In the genomic region with DNA sequence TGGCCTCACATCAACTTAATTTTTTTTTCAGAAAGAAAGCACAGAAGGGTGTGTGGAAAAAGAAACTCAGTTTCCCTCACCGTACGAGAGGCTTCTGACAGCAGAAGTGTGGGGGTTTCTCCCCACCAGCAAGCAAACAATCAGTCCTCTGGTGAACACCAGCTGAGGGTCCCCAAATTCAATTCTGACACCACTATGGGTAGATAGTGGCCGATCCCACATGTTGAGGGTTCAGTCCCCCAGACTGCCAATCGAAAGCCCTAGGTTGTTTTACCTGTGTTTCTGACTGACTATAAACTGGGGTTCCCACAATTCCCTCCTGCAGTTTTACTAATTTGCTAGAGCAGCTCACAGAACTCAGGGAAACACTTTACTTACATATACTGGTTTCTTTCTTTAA, we compare ENCODE assay signal across 1 cellular context.
TF ChIP-seq lines count a peak whose summit lies in the region.

No MANE protein-coding gene starts in this region.

TF ChIP-seq in GM12878, 131 proteins besides CTCF, POLR2A, EP300 and RAD21:
- no peak for TF ChIP-seq CREB1 (IDR thresholded peaks at IDR 0.05; ENCODE audit: low read depth)
- TF ChIP-seq, protein P1, sequence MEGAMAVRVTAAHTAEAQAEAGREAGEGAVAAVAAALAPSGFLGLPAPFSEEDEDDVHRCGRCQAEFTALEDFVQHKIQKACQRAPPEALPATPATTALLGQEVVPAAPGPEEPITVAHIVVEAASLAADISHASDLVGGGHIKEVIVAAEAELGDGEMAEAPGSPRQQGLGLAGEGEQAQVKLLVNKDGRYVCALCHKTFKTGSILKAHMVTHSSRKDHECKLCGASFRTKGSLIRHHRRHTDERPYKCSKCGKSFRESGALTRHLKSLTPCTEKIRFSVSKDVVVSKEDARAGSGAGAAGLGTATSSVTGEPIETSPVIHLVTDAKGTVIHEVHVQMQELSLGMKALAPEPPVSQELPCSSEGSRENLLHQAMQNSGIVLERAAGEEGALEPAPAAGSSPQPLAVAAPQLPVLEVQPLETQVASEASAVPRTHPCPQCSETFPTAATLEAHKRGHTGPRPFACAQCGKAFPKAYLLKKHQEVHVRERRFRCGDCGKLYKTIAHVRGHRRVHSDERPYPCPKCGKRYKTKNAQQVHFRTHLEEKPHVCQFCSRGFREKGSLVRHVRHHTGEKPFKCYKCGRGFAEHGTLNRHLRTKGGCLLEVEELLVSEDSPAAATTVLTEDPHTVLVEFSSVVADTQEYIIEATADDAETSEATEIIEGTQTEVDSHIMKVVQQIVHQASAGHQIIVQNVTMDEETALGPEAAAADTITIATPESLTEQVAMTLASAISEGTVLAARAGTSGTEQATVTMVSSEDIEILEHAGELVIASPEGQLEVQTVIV (IDR thresholded peaks at IDR 0.05; ENCODE audit: borderline replicate concordance, partially characterized antibody) = no peak
- no peak for TF ChIP-seq LARP7 (IDR thresholded peaks at IDR 0.05)
- TF ChIP-seq, protein P2, sequence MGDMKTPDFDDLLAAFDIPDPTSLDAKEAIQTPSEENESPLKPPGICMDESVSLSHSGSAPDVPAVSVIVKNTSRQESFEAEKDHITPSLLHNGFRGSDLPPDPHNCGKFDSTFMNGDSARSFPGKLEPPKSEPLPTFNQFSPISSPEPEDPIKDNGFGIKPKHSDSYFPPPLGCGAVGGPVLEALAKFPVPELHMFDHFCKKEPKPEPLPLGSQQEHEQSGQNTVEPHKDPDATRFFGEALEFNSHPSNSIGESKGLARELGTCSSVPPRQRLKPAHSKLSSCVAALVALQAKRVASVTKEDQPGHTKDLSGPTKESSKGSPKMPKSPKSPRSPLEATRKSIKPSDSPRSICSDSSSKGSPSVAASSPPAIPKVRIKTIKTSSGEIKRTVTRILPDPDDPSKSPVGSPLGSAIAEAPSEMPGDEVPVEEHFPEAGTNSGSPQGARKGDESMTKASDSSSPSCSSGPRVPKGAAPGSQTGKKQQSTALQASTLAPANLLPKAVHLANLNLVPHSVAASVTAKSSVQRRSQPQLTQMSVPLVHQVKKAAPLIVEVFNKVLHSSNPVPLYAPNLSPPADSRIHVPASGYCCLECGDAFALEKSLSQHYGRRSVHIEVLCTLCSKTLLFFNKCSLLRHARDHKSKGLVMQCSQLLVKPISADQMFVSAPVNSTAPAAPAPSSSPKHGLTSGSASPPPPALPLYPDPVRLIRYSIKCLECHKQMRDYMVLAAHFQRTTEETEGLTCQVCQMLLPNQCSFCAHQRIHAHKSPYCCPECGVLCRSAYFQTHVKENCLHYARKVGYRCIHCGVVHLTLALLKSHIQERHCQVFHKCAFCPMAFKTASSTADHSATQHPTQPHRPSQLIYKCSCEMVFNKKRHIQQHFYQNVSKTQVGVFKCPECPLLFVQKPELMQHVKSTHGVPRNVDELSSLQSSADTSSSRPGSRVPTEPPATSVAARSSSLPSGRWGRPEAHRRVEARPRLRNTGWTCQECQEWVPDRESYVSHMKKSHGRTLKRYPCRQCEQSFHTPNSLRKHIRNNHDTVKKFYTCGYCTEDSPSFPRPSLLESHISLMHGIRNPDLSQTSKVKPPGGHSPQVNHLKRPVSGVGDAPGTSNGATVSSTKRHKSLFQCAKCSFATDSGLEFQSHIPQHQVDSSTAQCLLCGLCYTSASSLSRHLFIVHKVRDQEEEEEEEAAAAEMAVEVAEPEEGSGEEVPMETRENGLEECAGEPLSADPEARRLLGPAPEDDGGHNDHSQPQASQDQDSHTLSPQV (IDR thresholded peaks at IDR 0.05) = no peak
- TF ChIP-seq BHLHE40 (IDR thresholded peaks at IDR 0.05; ENCODE audit: borderline replicate concordance in 1 of 2, low read depth in 2 of 2, low read length in 1 of 2) = no peak
- no peak for TF ChIP-seq CBX5 (IDR thresholded peaks at IDR 0.05; ENCODE audit: low read depth)
- TF ChIP-seq, protein P3, sequence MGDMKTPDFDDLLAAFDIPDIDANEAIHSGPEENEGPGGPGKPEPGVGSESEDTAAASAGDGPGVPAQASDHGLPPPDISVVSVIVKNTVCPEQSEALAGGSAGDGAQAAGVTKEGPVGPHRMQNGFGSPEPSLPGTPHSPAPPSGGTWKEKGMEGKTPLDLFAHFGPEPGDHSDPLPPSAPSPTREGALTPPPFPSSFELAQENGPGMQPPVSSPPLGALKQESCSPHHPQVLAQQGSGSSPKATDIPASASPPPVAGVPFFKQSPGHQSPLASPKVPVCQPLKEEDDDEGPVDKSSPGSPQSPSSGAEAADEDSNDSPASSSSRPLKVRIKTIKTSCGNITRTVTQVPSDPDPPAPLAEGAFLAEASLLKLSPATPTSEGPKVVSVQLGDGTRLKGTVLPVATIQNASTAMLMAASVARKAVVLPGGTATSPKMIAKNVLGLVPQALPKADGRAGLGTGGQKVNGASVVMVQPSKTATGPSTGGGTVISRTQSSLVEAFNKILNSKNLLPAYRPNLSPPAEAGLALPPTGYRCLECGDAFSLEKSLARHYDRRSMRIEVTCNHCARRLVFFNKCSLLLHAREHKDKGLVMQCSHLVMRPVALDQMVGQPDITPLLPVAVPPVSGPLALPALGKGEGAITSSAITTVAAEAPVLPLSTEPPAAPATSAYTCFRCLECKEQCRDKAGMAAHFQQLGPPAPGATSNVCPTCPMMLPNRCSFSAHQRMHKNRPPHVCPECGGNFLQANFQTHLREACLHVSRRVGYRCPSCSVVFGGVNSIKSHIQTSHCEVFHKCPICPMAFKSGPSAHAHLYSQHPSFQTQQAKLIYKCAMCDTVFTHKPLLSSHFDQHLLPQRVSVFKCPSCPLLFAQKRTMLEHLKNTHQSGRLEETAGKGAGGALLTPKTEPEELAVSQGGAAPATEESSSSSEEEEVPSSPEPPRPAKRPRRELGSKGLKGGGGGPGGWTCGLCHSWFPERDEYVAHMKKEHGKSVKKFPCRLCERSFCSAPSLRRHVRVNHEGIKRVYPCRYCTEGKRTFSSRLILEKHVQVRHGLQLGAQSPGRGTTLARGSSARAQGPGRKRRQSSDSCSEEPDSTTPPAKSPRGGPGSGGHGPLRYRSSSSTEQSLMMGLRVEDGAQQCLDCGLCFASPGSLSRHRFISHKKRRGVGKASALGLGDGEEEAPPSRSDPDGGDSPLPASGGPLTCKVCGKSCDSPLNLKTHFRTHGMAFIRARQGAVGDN (IDR thresholded peaks at IDR 0.05) = no peak
- no peak for TF ChIP-seq HDAC6 (IDR thresholded peaks at IDR 0.05; ENCODE audit: unreplicated experiment)
- no peak for TF ChIP-seq WRNIP1 (IDR thresholded peaks at IDR 0.05; ENCODE audit: borderline replicate concordance, low read depth, low read length)
- no peak for TF ChIP-seq EED (IDR thresholded peaks at IDR 0.05; ENCODE audit: low read depth)
- TF ChIP-seq CEBPB (IDR thresholded peaks at IDR 0.05; ENCODE audit: borderline replicate concordance in 1 of 2, low read depth in 2 of 2, low read length in 2 of 2) = no peak
- TF ChIP-seq, protein P4, sequence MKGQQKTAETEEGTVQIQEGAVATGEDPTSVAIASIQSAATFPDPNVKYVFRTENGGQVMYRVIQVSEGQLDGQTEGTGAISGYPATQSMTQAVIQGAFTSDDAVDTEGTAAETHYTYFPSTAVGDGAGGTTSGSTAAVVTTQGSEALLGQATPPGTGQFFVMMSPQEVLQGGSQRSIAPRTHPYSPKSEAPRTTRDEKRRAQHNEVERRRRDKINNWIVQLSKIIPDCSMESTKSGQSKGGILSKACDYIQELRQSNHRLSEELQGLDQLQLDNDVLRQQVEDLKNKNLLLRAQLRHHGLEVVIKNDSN (IDR thresholded peaks at IDR 0.05; ENCODE audit: borderline replicate concordance, extremely low read length, insufficient read depth, low read depth, low read length) = no peak
- no peak for TF ChIP-seq BCL11A (IDR thresholded peaks at IDR 0.05; ENCODE audit: low read depth, low read length)
- TF ChIP-seq, protein P5, sequence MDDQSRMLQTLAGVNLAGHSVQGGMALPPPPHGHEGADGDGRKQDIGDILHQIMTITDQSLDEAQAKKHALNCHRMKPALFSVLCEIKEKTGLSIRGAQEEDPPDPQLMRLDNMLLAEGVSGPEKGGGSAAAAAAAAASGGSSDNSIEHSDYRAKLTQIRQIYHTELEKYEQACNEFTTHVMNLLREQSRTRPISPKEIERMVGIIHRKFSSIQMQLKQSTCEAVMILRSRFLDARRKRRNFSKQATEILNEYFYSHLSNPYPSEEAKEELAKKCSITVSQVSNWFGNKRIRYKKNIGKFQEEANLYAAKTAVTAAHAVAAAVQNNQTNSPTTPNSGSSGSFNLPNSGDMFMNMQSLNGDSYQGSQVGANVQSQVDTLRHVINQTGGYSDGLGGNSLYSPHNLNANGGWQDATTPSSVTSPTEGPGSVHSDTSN (IDR thresholded peaks at IDR 0.05; ENCODE audit: insufficient replicate concordance, low read depth, low read length) = no peak
- TF ChIP-seq, protein P6, sequence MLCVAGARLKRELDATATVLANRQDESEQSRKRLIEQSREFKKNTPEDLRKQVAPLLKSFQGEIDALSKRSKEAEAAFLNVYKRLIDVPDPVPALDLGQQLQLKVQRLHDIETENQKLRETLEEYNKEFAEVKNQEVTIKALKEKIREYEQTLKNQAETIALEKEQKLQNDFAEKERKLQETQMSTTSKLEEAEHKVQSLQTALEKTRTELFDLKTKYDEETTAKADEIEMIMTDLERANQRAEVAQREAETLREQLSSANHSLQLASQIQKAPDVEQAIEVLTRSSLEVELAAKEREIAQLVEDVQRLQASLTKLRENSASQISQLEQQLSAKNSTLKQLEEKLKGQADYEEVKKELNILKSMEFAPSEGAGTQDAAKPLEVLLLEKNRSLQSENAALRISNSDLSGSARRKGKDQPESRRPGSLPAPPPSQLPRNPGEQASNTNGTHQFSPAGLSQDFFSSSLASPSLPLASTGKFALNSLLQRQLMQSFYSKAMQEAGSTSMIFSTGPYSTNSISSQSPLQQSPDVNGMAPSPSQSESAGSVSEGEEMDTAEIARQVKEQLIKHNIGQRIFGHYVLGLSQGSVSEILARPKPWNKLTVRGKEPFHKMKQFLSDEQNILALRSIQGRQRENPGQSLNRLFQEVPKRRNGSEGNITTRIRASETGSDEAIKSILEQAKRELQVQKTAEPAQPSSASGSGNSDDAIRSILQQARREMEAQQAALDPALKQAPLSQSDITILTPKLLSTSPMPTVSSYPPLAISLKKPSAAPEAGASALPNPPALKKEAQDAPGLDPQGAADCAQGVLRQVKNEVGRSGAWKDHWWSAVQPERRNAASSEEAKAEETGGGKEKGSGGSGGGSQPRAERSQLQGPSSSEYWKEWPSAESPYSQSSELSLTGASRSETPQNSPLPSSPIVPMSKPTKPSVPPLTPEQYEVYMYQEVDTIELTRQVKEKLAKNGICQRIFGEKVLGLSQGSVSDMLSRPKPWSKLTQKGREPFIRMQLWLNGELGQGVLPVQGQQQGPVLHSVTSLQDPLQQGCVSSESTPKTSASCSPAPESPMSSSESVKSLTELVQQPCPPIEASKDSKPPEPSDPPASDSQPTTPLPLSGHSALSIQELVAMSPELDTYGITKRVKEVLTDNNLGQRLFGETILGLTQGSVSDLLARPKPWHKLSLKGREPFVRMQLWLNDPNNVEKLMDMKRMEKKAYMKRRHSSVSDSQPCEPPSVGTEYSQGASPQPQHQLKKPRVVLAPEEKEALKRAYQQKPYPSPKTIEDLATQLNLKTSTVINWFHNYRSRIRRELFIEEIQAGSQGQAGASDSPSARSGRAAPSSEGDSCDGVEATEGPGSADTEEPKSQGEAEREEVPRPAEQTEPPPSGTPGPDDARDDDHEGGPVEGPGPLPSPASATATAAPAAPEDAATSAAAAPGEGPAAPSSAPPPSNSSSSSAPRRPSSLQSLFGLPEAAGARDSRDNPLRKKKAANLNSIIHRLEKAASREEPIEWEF (IDR thresholded peaks at IDR 0.05; ENCODE audit: insufficient replicate concordance, low read depth, low read length) = no peak
- TF ChIP-seq KDM1A (IDR thresholded peaks at IDR 0.05; ENCODE audit: borderline replicate concordance) = no peak
- no peak for TF ChIP-seq SIX5 (IDR thresholded peaks at IDR 0.05; ENCODE audit: low read depth, low read length, severe bottlenecking)
- no peak for TF ChIP-seq SP1 (IDR thresholded peaks at IDR 0.05; ENCODE audit: low read depth, low read length)
